Comparison of ENCODE assay signal across 8 cellular contexts in genomic region chr2:95355486-95355885, GRCh38. TPM values are rescaled to one million over a fixed set of nuclear protein-coding genes. Genes with fewer than 3 reads are reported as not detected.
"Had no signal": no experiment of that assay in that cellular context is flagged by ENCODE, and none has a peak within 500 bp of the region (broad histone marks: within the 10 kb centered on the region; RNA-seq: fewer than 3 reads in every experiment).

No MANE protein-coding gene starts in this region.

RNA-seq across cellular contexts. Expression of gene KCNIP3, which starts 58.3 kb away (rescaled TPM):
- total RNA-seq: activated naive CD4-positive, alpha-beta T cell treated with anti-CD3 and anti-CD28 coated beads for 36 hours; activated naive CD4-positive, alpha-beta T cell treated with anti-CD3 and anti-CD28 coated beads, Interleukin-2, amount 50 U/mL, for 72 hours; activated naive CD8-positive, alpha-beta T cell treated with anti-CD3 and anti-CD28 coated beads for 36 hours; activated naive CD8-positive, alpha-beta T cell treated with anti-CD3 and anti-CD28 coated beads, Interleukin-2, amount 10 ng/mL, durations not matched to agents 7 days and 5 days; activated T-cell treated with anti-CD3 and anti-CD28 coated beads, Interleukin-2, amount 50 U/mL, for 4 hours; activated T-cell treated with anti-CD3 and anti-CD28 coated beads, Interleukin-2, amount 50 U/mL, for 72 hours; activated T-helper 1 cell treated with anti-CD3 and anti-CD28 coated beads, Interleukin-12 subunit alpha, Interleukin-12 subunit beta, Interleukin-2, Interleukin-4 antibody, amounts not matched to agents 30 ng/mL and 10 ng/mL and 1 ng/mL, durations not matched to agents 14 hours and 24 hours and 36 hours; activated T-helper 17 cell treated with anti-CD3 and anti-CD28 coated beads, Interleukin-2, amount 50 U/mL, for 72 hours had no signal
